In the genomic region with DNA sequence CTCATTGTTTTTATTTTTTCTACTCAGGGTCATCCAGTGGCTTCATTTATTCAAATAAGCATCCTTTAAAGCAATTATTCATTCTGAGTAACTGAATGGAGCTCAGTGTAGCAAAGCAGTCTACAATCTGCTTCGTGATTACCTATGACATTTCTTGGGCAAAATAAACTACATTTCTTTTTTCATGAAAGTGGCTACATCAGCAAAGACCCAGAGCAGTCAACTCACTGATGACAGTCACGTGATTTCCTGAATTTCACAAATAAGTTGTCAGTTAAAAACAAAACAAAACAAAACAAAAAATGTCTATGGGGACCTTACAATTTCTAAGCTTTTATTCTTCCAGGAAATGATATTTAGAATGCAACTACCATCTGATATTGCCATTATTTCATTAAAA, we compare ENCODE assay signal across 25 cellular contexts.
"Had no signal": no experiment of that assay in that cellular context is flagged by ENCODE, and none has a peak within 500 bp of the region (broad histone marks: within the 10 kb centered on the region; RNA-seq: fewer than 3 reads in every experiment).

No MANE protein-coding gene starts in this region.

- H3K36me3 ChIP-seq: SJCRH30 had no signal

- DNase-seq: Kasumi-1; KG1; MV-4-11; NCI-H1048; NCI-H1105; NCI-H1417; NCI-H1436 treated with DMSO at 0.1 percent for 48 hours; NCI-H1694; NCI-H187 treated with DMSO at 0.1 percent for 48 hours; NCI-H2081; NCI-H2107; NCI-H2227 treated with DMSO at 0.1 percent for 48 hours; NCI-H524 treated with DMSO at 0.1 percent for 48 hours; NCI-H69; NCI-H774; NK-92 treated with Interleukin-12 subunit alpha and Interleukin-12 subunit beta, amount 100 ng/mL, for 24 hours; PC-3; SHP77 treated with DMSO at 0.1 percent for 48 hours; SJCRH30; T-helper 1 cell had no signal

- H3K27ac ChIP-seq: HL-60, SJCRH30 had no signal

- H3K9me3 ChIP-seq: SJCRH30 had no signal

- H3K4me1 ChIP-seq: SJCRH30 had no signal

- H3K4me3 ChIP-seq: SJCRH30 had no signal

- FAIRE-seq: HTR-8/SVneo had no signal

- H3K27me3 ChIP-seq: SJCRH30 had no signal

- ATAC-seq: Panc1, PC-3, Right ventricle myocardium inferior, SK-N-SH treated with all-trans-retinoic acid at 6 μM for 48 hours had no signal
